In the genomic region with DNA sequence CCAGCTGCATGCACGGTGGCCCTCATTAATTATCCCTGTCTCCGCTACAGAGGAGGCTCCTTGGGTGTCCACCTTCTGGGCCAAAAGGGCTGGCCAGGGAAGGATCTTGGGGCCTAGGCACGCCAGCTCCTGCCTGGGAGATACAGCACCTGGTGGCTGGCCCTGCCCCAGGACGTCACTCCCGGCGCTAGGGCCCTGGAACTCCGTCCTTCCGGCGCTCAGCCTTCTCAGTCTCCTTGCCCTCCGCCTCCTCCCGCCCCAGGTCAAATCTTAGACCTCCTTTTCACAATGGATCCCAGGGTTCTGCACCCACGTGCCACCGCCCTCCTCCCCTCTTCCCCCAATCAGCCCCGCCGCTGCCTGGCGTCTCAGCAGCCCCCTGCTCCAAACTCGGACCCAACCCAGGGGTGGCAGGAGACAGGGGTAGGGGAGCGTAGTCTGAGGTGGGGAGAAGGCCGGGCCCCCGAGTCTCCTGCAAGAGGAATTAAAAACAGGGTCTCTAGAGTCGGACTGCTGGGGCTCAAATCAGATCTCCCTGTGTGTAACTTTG, we compare ENCODE assay signal across 1 cellular context.
A peak's percentile ranks its signal among the peaks of the same experiment; 100 is the strongest.
TF ChIP-seq lines count a peak whose summit lies in the region.

No MANE protein-coding gene starts in this region.

TF ChIP-seq in WTC11, 78 proteins besides CTCF, POLR2A, EP300 and RAD21 (continued from another document):
- TF ChIP-seq, protein P1, sequence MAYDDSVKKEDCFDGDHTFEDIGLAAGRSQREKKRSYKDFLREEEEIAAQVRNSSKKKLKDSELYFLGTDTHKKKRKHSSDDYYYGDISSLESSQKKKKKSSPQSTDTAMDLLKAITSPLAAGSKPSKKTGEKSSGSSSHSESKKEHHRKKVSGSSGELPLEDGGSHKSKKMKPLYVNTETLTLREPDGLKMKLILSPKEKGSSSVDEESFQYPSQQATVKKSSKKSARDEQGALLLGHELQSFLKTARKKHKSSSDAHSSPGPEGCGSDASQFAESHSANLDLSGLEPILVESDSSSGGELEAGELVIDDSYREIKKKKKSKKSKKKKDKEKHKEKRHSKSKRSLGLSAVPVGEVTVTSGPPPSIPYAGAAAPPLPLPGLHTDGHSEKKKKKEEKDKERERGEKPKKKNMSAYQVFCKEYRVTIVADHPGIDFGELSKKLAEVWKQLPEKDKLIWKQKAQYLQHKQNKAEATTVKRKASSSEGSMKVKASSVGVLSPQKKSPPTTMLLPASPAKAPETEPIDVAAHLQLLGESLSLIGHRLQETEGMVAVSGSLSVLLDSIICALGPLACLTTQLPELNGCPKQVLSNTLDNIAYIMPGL (CRISPR knock-in tag; IDR thresholded peaks at IDR 0.05): peak; percentile 43; the same call in 1 of the 2 replicates
- TF ChIP-seq ZNF416 (CRISPR knock-in tag; IDR thresholded peaks at IDR 0.05) (0 out of 2 replicates have a peak, but pooled peaks have one; percentile 27), MYBL2 (CRISPR knock-in tag; IDR thresholded peaks at IDR 0.05) (0 out of 2 replicates have a peak, but pooled peaks have one; percentile 59), SP1 (CRISPR knock-in tag; conservative IDR thresholded peaks at IDR 0.05) (peak; percentile 66), TP53 (CRISPR knock-in tag; IDR thresholded peaks at IDR 0.05) (peak; percentile 57; the same call in 1 of the 2 replicates), FOXP1 (CRISPR knock-in tag; IDR thresholded peaks at IDR 0.05; ENCODE audit: borderline replicate concordance) (no peak), NR3C1 (CRISPR knock-in tag; conservative IDR thresholded peaks at IDR 0.05; ENCODE audit: low read depth) (no peak)
- TF ChIP-seq, protein P2, sequence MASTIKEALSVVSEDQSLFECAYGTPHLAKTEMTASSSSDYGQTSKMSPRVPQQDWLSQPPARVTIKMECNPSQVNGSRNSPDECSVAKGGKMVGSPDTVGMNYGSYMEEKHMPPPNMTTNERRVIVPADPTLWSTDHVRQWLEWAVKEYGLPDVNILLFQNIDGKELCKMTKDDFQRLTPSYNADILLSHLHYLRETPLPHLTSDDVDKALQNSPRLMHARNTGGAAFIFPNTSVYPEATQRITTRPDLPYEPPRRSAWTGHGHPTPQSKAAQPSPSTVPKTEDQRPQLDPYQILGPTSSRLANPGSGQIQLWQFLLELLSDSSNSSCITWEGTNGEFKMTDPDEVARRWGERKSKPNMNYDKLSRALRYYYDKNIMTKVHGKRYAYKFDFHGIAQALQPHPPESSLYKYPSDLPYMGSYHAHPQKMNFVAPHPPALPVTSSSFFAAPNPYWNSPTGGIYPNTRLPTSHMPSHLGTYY (CRISPR knock-in tag; IDR thresholded peaks at IDR 0.05): no peak
- TF ChIP-seq, protein P3, sequence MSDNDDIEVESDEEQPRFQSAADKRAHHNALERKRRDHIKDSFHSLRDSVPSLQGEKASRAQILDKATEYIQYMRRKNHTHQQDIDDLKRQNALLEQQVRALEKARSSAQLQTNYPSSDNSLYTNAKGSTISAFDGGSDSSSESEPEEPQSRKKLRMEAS (CRISPR knock-in tag; IDR thresholded peaks at IDR 0.05): peak; percentile 72
- TF ChIP-seq, protein P4, sequence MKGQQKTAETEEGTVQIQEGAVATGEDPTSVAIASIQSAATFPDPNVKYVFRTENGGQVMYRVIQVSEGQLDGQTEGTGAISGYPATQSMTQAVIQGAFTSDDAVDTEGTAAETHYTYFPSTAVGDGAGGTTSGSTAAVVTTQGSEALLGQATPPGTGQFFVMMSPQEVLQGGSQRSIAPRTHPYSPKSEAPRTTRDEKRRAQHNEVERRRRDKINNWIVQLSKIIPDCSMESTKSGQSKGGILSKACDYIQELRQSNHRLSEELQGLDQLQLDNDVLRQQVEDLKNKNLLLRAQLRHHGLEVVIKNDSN (CRISPR knock-in tag; IDR thresholded peaks at IDR 0.05): peak; percentile 68
